8 cellular contexts compared by ENCODE assay signal in genomic region chr10:511101-511848, GRCh38.
DNase-seq lines count a peak whose midpoint lies in the region; ATAC-seq and TF ChIP-seq lines count a peak whose summit lies in the region.

No MANE protein-coding gene starts in this region.

- H3K9me3 ChIP-seq in prostate gland (no peaks in the 10 kb centered on the region), upper lobe of right lung (no peaks in the 10 kb centered on the region)

- TF ChIP-seq POLR2A in prostate gland (IDR thresholded peaks at IDR 0.05): no peak

- TF ChIP-seq CTCF in C4-2B (conservative IDR thresholded peaks at IDR 0.05) (peak; percentile 99), prostate gland (IDR thresholded peaks at IDR 0.05) (peak; percentile 97 to 98 (median 97)), upper lobe of right lung (IDR thresholded peaks at IDR 0.05) (peak; percentile 98)

- ATAC-seq in GM21381 (IDR thresholded peaks at IDR 0.05; ENCODE audit: unreplicated experiment) (peak; percentile 78), left cardiac atrium (peak; percentile 94 to 95), upper lobe of right lung (peak; percentile 95)

- no peak overlapping the region for H3K4me3 ChIP-seq in prostate gland
- H3K4me3 ChIP-seq in upper lobe of right lung: no peak overlapping the region

- H3K4me1 ChIP-seq in prostate gland (replicated peaks) (peaks cover 11% of the 10 kb centered on the region), upper lobe of right lung (peaks cover 10% of the 10 kb centered on the region)

- H3K36me3 ChIP-seq in prostate gland (no peaks in the 10 kb centered on the region), upper lobe of right lung (no peaks in the 10 kb centered on the region)

- no peaks in the 10 kb centered on the region for H3K27me3 ChIP-seq in prostate gland (replicated peaks; ENCODE audit: insufficient read depth)
- H3K27me3 ChIP-seq in upper lobe of right lung: no peaks in the 10 kb centered on the region

- H3K27ac ChIP-seq in C4-2B (peak overlapping the region; percentile 10; the same call in 1 of the 2 replicates), prostate gland (peak overlapping the region; percentile 28 to 37), upper lobe of right lung (peak overlapping the region; percentile 39)

- intact Hi-C loops in left cardiac atrium (cut with DNase I) (loop anchor here (5.0 to 10.0 kb wide), 4 partner anchors 114 to 286 kb away; partner anchors contain the start of gene DIP2C (in 1 of the 2)), prostate gland (cut with DNase I) (loop anchor here (1.0 to 5.0 kb wide), 3 partner anchors 176 to 296 kb away; partner anchors contain the start of gene DIP2C), upper lobe of right lung (cut with DNase I) (no loop called here)

- 23% methylated on average over 21 of the region's 21 CpGs for WGBS in prostate gland

- DNase-seq in NCI-H1048 (lab: John Stamatoyannopoulos, UW) (peak; percentile 61), T-helper 1 cell (peak; percentile 44 to 67 (median 62)), amniotic epithelial cell (ENCODE audit: low read depth) (peak; percentile 92), left cardiac atrium (peak; percentile 95), prostate gland (ENCODE audit: low spot score) (peak; percentile 93), upper lobe of right lung (peak; percentile 96)
